16 cellular contexts compared by ENCODE assay signal in the genomic region with DNA sequence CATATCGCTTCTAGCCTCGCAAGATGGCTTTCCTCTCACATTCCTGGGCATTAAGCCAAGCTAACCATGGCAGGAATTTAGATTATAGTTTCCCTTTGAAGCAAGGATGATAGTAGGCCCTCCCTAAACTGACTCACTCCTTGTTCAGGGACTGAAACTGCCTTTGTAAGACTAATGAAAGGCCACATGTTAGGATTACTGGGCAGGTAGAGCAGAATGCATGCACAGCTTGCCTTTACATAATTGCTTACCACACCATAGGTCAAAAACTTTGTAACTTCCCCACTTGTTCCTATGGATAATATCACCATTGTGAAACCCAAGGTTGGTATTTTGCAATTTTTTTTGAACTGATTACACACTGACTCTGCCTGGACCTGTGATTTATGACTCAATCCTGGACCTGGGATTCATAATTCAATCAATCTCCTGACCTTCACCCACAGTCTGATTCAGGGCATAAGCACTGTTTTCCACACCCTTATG. TPM values are rescaled to one million over a fixed set of nuclear protein-coding genes. Genes with fewer than 3 reads are reported as not detected.
DNase-seq lines count a peak whose midpoint lies in the region; ATAC-seq, FAIRE-seq and TF ChIP-seq lines count a peak whose summit lies in the region.
"Had no signal": no experiment of that assay in that cellular context is flagged by ENCODE, and none has a peak within 500 bp of the region (broad histone marks: within the 10 kb centered on the region; RNA-seq: fewer than 3 reads in every experiment).

No MANE protein-coding gene starts in this region.

- no peak overlapping the region for H3K4me3 Mint-ChIP-seq in activated naive CD8-positive, alpha-beta T cell treated with anti-CD3 and anti-CD28 coated beads, Interleukin-2, amount 50 U/mL, for 24 hours
- H3K4me3 Mint-ChIP-seq: activated CD4-positive, alpha-beta T cell treated with anti-CD3 and anti-CD28 coated beads for 36 hours; stimulated activated effector memory CD8-positive, alpha-beta T cell treated with anti-CD3 and anti-CD28 coated beads, Interleukin-12 subunit alpha, Interleukin-12 subunit beta, amount 100 ng/mL, for 72 hours had no signal

- peak overlapping the region; percentile 63 for H3K27ac ChIP-seq in PC-3 (ENCODE audit: low read length)
- H3K27ac ChIP-seq in tibial artery: no peak overlapping the region

- FAIRE-seq in bronchial epithelial cell (lab: Jason Lieb, UNC): peak; percentile 82
- FAIRE-seq: GM12892 had no signal

- H3K27me3 ChIP-seq in PC-3 (ENCODE audit: low read length): no peaks in the 10 kb centered on the region
- no peaks in the 10 kb centered on the region for H3K27me3 ChIP-seq in bronchial epithelial cell (ENCODE audit: control insufficient read depth, insufficient read depth, low read length)
- no peaks in the 10 kb centered on the region for H3K27me3 ChIP-seq in tibial artery

- peaks cover 16% of the 10 kb centered on the region for H3K9me3 Mint-ChIP-seq in activated naive CD8-positive, alpha-beta T cell treated with anti-CD3 and anti-CD28 coated beads, Interleukin-2, amount 50 U/mL, for 24 hours

- no peaks in the 10 kb centered on the region for H3K27me3 Mint-ChIP-seq in activated naive CD8-positive, alpha-beta T cell treated with anti-CD3 and anti-CD28 coated beads, Interleukin-2, amount 50 U/mL, for 24 hours
- H3K27me3 Mint-ChIP-seq: activated CD4-positive, alpha-beta T cell treated with anti-CD3 and anti-CD28 coated beads for 36 hours had no signal

- POLR2A ChIA-PET in PC-3 (lab: Charles Lee; ENCODE audit: unreplicated experiment): no interaction called here

- TF ChIP-seq CTCF in PC-3 (conservative IDR thresholded peaks at IDR 0.05; ENCODE audit: low read depth, low read length): no peak
- no peak for TF ChIP-seq CTCF in bronchial epithelial cell (IDR thresholded peaks at IDR 0.05; ENCODE audit: insufficient read depth, low read length, severe bottlenecking)
- no peak for TF ChIP-seq CTCF in retinal pigment epithelial cell (conservative IDR thresholded peaks at IDR 0.05; ENCODE audit: low read depth, low read length)
- TF ChIP-seq CTCF in tibial artery (IDR thresholded peaks at IDR 0.05): no peak

- no peaks in the 10 kb centered on the region for H3F3A ChIP-seq in PC-3 (ENCODE audit: low read length, unreplicated experiment)

- intact Hi-C loops in PC-3 (cut with micrococcal nuclease) (no loop called here), tibial artery (cut with DNase I; ENCODE audit: low total_unique reads) (no loop called here)

- H3K4me2 ChIP-seq in PC-3 (ENCODE audit: low read length): no peak overlapping the region

- H3K27ac Mint-ChIP-seq in activated naive CD8-positive, alpha-beta T cell treated with anti-CD3 and anti-CD28 coated beads, Interleukin-2, amount 50 U/mL, for 24 hours: no peak overlapping the region
- H3K27ac Mint-ChIP-seq: activated CD4-positive, alpha-beta T cell treated with anti-CD3 and anti-CD28 coated beads for 36 hours; stimulated activated effector memory CD8-positive, alpha-beta T cell treated with anti-CD3 and anti-CD28 coated beads, Interleukin-12 subunit alpha, Interleukin-12 subunit beta, amount 100 ng/mL, for 72 hours had no signal

- H3K9me3 ChIP-seq in PC-3 (ENCODE audit: low read length): peaks cover 7% of the 10 kb centered on the region; the same call in 1 of the 2 replicates
- H3K9me3 ChIP-seq in tibial artery: no peaks in the 10 kb centered on the region

- H2AFZ ChIP-seq in PC-3 (ENCODE audit: low read length): no peak overlapping the region

- ATAC-seq in PC-3: peak; percentile 70
- ATAC-seq in activated naive CD8-positive, alpha-beta T cell treated with anti-CD3 and anti-CD28 coated beads, Interleukin-2, amount 50 U/mL, for 24 hours: no peak
- ATAC-seq: activated CD4-positive, alpha-beta T cell treated with anti-CD3 and anti-CD28 coated beads for 36 hours; stimulated activated effector memory CD8-positive, alpha-beta T cell treated with anti-CD3 and anti-CD28 coated beads, Interleukin-12 subunit alpha, Interleukin-12 subunit beta, amount 100 ng/mL, for 72 hours had no signal

- CTCF ChIA-PET in PC-3 (lab: Charles Lee): no interaction called here

- H3K79me2 ChIP-seq in PC-3 (ENCODE audit: low read length): no peaks in the 10 kb centered on the region

- peaks cover 10% of the 10 kb centered on the region for H3K4me1 ChIP-seq in PC-3 (ENCODE audit: insufficient read depth, low read length)
- no peaks in the 10 kb centered on the region for H3K4me1 ChIP-seq in tibial artery

- no peaks in the 10 kb centered on the region for H3K36me3 Mint-ChIP-seq in activated naive CD8-positive, alpha-beta T cell treated with anti-CD3 and anti-CD28 coated beads, Interleukin-2, amount 50 U/mL, for 24 hours (ENCODE audit: low read depth)
- H3K36me3 Mint-ChIP-seq: stimulated activated effector memory CD8-positive, alpha-beta T cell treated with anti-CD3 and anti-CD28 coated beads, Interleukin-12 subunit alpha, Interleukin-12 subunit beta, amount 100 ng/mL, for 72 hours had no signal

- H4K20me1 ChIP-seq in PC-3 (ENCODE audit: low read length): no peaks in the 10 kb centered on the region

- no peak overlapping the region for H3K4me3 ChIP-seq in PC-3 (ENCODE audit: low read length)
- no peak overlapping the region for H3K4me3 ChIP-seq in bronchial epithelial cell (ENCODE audit: low read depth, low read length)
- H3K4me3 ChIP-seq in retinal pigment epithelial cell (ENCODE audit: low read length): no peak overlapping the region
- no peak overlapping the region for H3K4me3 ChIP-seq in tibial artery

- no peaks in the 10 kb centered on the region for H3K9me2 ChIP-seq in PC-3 (replicated peaks; ENCODE audit: low read length)

- no TSS peak for BruUV-seq in PC-3 (replicated peaks; lab: Mats Ljungman, UMichigan)

- DNase-seq in DMS53 (lab: John Stamatoyannopoulos, UW) (peak; percentile 29), DMS53 treated with DMSO at 0.1 percent for 48 hours (lab: John Stamatoyannopoulos, UW; ENCODE audit: unreplicated experiment) (no peak), PC-3 (peak; percentile 93), bronchial epithelial cell (ENCODE audit: low read depth) (peak; percentile 96), retinal pigment epithelial cell (ENCODE audit: low read depth) (peak; percentile 95), tibial artery (no peak), NCI-H510A treated with DMSO at 0.1 percent for 48 hours (lab: John Stamatoyannopoulos, UW) (no peak)
- DNase-seq in activated naive CD8-positive, alpha-beta T cell treated with anti-CD3 and anti-CD28 coated beads, Interleukin-2, amount 50 U/mL, for 24 hours: no peak
- DNase-seq: 8988T; activated CD4-positive, alpha-beta T cell treated with anti-CD3 and anti-CD28 coated beads for 36 hours; activated effector memory CD4-positive, alpha-beta T cell treated with Interleukin-2 at 50 U/mL for 16 hours; left cardiac atrium; NCI-H1417 treated with DMSO at 0.1 percent for 48 hours had no signal

- no peaks in the 10 kb centered on the region for H3K4me1 Mint-ChIP-seq in activated naive CD8-positive, alpha-beta T cell treated with anti-CD3 and anti-CD28 coated beads, Interleukin-2, amount 50 U/mL, for 24 hours
- H3K4me1 Mint-ChIP-seq: activated CD4-positive, alpha-beta T cell treated with anti-CD3 and anti-CD28 coated beads for 36 hours; stimulated activated effector memory CD8-positive, alpha-beta T cell treated with anti-CD3 and anti-CD28 coated beads, Interleukin-12 subunit alpha, Interleukin-12 subunit beta, amount 100 ng/mL, for 72 hours had no signal

- H3K36me3 ChIP-seq in PC-3 (ENCODE audit: low read depth, low read length) (peaks cover 6% of the 10 kb centered on the region; the same call in 1 of the 2 replicates), bronchial epithelial cell (ENCODE audit: control insufficient read depth, insufficient read depth, low read length) (no peaks in the 10 kb centered on the region), tibial artery (no peaks in the 10 kb centered on the region)

- no peak overlapping the region for H3K9ac ChIP-seq in PC-3 (ENCODE audit: low read length)

RNA-seq across cellular contexts. Expression of a gene that starts 41.0 kb away (rescaled TPM):
- total RNA-seq in PC-3 (2014; rRNA removed): 0.11 and 0.12 TPM in 2 replicates
- total RNA-seq in bronchial epithelial cell: under 0.01 TPM in 1 of 2 replicates, not detected in the other
- total RNA-seq: activated CD4-positive, alpha-beta T cell treated with anti-CD3 and anti-CD28 coated beads for 36 hours; chondrocyte; left cardiac atrium had no signal

Comparison
In these comparisons a context has a peak if more than half of its experiments do, and no peak if none do; other contexts are left out.
1. DNase-seq: peak in DMS53 (single experiment), PC-3 (single experiment), bronchial epithelial cell (single experiment) and retinal pigment epithelial cell (single experiment); none in DMS53 treated with DMSO at 0.1 percent for 48 hours (single experiment), activated naive CD8-positive, alpha-beta T cell treated with anti-CD3 and anti-CD28 coated beads, Interleukin-2, amount 50 U/mL, for 24 hours (single experiment), tibial artery (0 of 2) and NCI-H510A treated with DMSO at 0.1 percent for 48 hours (single experiment).